In the genomic region with DNA sequence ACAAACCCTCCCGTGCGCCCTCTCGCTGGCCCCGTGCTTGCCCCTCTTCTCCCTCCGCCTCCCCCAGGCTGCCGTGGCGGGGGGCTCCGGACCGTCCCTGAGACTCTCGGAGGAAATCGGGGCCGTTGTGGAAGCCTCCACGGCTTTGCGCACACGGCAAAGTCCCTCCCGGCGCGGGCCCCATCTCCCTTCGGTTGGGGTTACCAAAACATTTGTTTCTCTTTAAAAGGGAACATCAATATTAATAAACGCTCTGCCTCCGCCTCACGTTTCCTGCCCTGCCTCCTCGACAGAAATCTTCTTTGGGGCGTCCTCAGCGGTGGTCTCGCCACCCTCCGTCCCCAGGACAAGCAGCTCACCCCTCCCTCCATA, we compare ENCODE assay signal across 12 cellular contexts. TPM values are rescaled to one million over a fixed set of nuclear protein-coding genes. Genes with fewer than 3 reads are reported as not detected.
A peak's percentile ranks its signal among the peaks of the same experiment; 100 is the strongest.
DNase-seq lines count a peak whose midpoint lies in the region; ATAC-seq and TF ChIP-seq lines count a peak whose summit lies in the region.
"Had no signal": no experiment of that assay in that cellular context is flagged by ENCODE, and none has a peak within 500 bp of the region (broad histone marks: within the 10 kb centered on the region; RNA-seq: fewer than 3 reads in every experiment).

No MANE protein-coding gene starts in this region.

- H3K9me3 ChIP-seq in right cardiac atrium (ENCODE audit: control insufficient read depth, low read length) = no peaks in the 10 kb centered on the region
- no peaks in the 10 kb centered on the region for H3K9me3 ChIP-seq in right atrium auricular region
- no peaks in the 10 kb centered on the region for H3K9me3 ChIP-seq in mesodermal cell (ENCODE audit: control insufficient read depth, low read length)
- H3K9me3 ChIP-seq: transverse colon had no signal

- WGBS in right cardiac atrium = 7% methylated on average over 27 of the region's 27 CpGs
- 4 to 8% methylated on average over 22 to 26 of the region's 27 CpGs for WGBS in mesodermal cell (ENCODE audit: insufficient coverage in 2 of 2), 2 experiments

- no peak overlapping the region for H3K27ac ChIP-seq in right cardiac atrium (ENCODE audit: low read length)
- H3K27ac ChIP-seq in right atrium auricular region = no peak overlapping the region
- no peak overlapping the region for H3K27ac ChIP-seq in mesodermal cell (ENCODE audit: low read depth, low read length, severe bottlenecking)
- H3K27ac ChIP-seq: transverse colon had no signal

- peaks cover 19% of the 10 kb centered on the region for H3K36me3 Mint-ChIP-seq in brain
- H3K36me3 Mint-ChIP-seq in type B pancreatic cell = no peaks in the 10 kb centered on the region

- H3K4me1 Mint-ChIP-seq in brain (peaks cover 74% of the 10 kb centered on the region), type B pancreatic cell (ENCODE audit: unreplicated experiment) (peaks cover 18% of the 10 kb centered on the region)

- H3K27me3 ChIP-seq in right cardiac atrium (ENCODE audit: control insufficient read depth, insufficient read depth) = no peaks in the 10 kb centered on the region
- peaks cover 78 to 82% of the 10 kb centered on the region in 2 donors for H3K27me3 ChIP-seq in right atrium auricular region

- intact Hi-C loops in right cardiac atrium (cut with DNase I) = loop anchor here in 1 of 4 donors (10.0 kb wide), 1 partner anchor 230 kb away; no protein-coding TSS in a partner anchor

- H3K27ac Mint-ChIP-seq in brain (peak overlapping the region in 4 of 5 experiments; percentile 41 to 98 (median 92)), type B pancreatic cell (peak overlapping the region; percentile 4)

- DNase-seq in right cardiac atrium (peak in 1 of 3 donors; percentile 38), right atrium auricular region (ENCODE audit: low spot score) (no peak), type B pancreatic cell (ENCODE audit: extremely low spot score, unreplicated experiment) (no peak), COR-L47 (lab: John Stamatoyannopoulos, UW) (no peak), DMS114 treated with DMSO at 0.1 percent for 48 hours (lab: John Stamatoyannopoulos, UW; ENCODE audit: unreplicated experiment) (no peak), Ammon's horn (ENCODE audit: low spot score) (no peak)
- DNase-seq: left ventricle myocardium superior; NCI-H2227 treated with DMSO at 0.1 percent for 48 hours; stimulated activated CD4-positive, alpha-beta T cell treated with anti-CD3 and anti-CD28 coated beads, Interleukin-2, amount 100 ng/mL, for 24 hours; transverse colon had no signal

- H3K4me3 Mint-ChIP-seq in brain (peak overlapping the region; percentile 57 to 86 (median 80)), type B pancreatic cell (peak overlapping the region; percentile 86)

- H3K9me3 Mint-ChIP-seq in brain (peaks cover 0 to 20% (median 3%) of the 10 kb centered on the region in 5 experiments), type B pancreatic cell (no peaks in the 10 kb centered on the region)

- peak overlapping the region; percentile 36 for H3K4me3 ChIP-seq in right cardiac atrium (ENCODE audit: low read length)
- peak overlapping the region in 1 of 2 donors; percentile 3 for H3K4me3 ChIP-seq in right atrium auricular region
- peak overlapping the region; percentile 47 for H3K4me3 ChIP-seq in mesodermal cell (ENCODE audit: extremely low read depth, insufficient read depth, low read length, poor library complexity, severe bottlenecking)

- H3K36me3 ChIP-seq in right atrium auricular region (no peaks in the 10 kb centered on the region), mesodermal cell (ENCODE audit: control insufficient read depth, insufficient read depth, low read length) (no peaks in the 10 kb centered on the region)
- H3K36me3 ChIP-seq: transverse colon had no signal

- TF ChIP-seq CTCF in right atrium auricular region (IDR thresholded peaks at IDR 0.05) = no peak
- TF ChIP-seq CTCF in brain (conservative IDR thresholded peaks at IDR 0.05) = no peak
- TF ChIP-seq CTCF in type B pancreatic cell (conservative IDR thresholded peaks at IDR 0.05) = no peak

- ATAC-seq in right cardiac atrium = no peak
- ATAC-seq: left ventricle myocardium superior had no signal

- peaks cover 98% of the 10 kb centered on the region for H3K27me3 Mint-ChIP-seq in brain
- peaks cover 100% of the 10 kb centered on the region for H3K27me3 Mint-ChIP-seq in type B pancreatic cell

- H3K4me1 ChIP-seq in right cardiac atrium (ENCODE audit: control insufficient read depth, insufficient read depth, low read length) (peaks cover 6% of the 10 kb centered on the region), right atrium auricular region (peaks cover 0 to 50% of the 10 kb centered on the region in 2 donors), mesodermal cell (ENCODE audit: control insufficient read depth, insufficient read depth, low read length, poor library complexity, severe bottlenecking) (peaks cover 29% of the 10 kb centered on the region)

RNA-seq across cellular contexts. Expression of gene PAX3, which starts 3.8 kb away (rescaled TPM):
- under 1 TPM in 2 of 4 donors, not detected in 2; 0.25 to 0.34 TPM for total RNA-seq in right cardiac atrium
- polyA plus RNA-seq in right cardiac atrium = 0.23 TPM
- total RNA-seq in right atrium auricular region = 1 to 10 TPM in 1 of 2 donors, under 1 TPM in 1; 0.24 to 1.7 TPM
- polyA plus RNA-seq in brain (ENCODE audit: insufficient read depth, low read depth, low replicate concordance) = not detected
- polyA plus RNA-seq in mesodermal cell (2013, experiment 1 of 2) = 13.7 TPM
- polyA plus RNA-seq in mesodermal cell (2013, experiment 2 of 2) = 10.5 TPM
- total RNA-seq in type B pancreatic cell (ENCODE audit: low replicate concordance) = 66.7 TPM in 1 of 2 replicates, not detected in the other
- total RNA-seq: left ventricle myocardium superior, transverse colon had no signal
